ENCODE assay signal across 1 cellular context in genomic region chr19:36120092-36120983, GRCh38.
TF ChIP-seq lines count a peak whose summit lies in the region.

No MANE protein-coding gene starts in this region.

TF ChIP-seq in GM23338, 12 proteins besides CTCF, POLR2A, EP300 and RAD21:
- TF ChIP-seq, protein P1, sequence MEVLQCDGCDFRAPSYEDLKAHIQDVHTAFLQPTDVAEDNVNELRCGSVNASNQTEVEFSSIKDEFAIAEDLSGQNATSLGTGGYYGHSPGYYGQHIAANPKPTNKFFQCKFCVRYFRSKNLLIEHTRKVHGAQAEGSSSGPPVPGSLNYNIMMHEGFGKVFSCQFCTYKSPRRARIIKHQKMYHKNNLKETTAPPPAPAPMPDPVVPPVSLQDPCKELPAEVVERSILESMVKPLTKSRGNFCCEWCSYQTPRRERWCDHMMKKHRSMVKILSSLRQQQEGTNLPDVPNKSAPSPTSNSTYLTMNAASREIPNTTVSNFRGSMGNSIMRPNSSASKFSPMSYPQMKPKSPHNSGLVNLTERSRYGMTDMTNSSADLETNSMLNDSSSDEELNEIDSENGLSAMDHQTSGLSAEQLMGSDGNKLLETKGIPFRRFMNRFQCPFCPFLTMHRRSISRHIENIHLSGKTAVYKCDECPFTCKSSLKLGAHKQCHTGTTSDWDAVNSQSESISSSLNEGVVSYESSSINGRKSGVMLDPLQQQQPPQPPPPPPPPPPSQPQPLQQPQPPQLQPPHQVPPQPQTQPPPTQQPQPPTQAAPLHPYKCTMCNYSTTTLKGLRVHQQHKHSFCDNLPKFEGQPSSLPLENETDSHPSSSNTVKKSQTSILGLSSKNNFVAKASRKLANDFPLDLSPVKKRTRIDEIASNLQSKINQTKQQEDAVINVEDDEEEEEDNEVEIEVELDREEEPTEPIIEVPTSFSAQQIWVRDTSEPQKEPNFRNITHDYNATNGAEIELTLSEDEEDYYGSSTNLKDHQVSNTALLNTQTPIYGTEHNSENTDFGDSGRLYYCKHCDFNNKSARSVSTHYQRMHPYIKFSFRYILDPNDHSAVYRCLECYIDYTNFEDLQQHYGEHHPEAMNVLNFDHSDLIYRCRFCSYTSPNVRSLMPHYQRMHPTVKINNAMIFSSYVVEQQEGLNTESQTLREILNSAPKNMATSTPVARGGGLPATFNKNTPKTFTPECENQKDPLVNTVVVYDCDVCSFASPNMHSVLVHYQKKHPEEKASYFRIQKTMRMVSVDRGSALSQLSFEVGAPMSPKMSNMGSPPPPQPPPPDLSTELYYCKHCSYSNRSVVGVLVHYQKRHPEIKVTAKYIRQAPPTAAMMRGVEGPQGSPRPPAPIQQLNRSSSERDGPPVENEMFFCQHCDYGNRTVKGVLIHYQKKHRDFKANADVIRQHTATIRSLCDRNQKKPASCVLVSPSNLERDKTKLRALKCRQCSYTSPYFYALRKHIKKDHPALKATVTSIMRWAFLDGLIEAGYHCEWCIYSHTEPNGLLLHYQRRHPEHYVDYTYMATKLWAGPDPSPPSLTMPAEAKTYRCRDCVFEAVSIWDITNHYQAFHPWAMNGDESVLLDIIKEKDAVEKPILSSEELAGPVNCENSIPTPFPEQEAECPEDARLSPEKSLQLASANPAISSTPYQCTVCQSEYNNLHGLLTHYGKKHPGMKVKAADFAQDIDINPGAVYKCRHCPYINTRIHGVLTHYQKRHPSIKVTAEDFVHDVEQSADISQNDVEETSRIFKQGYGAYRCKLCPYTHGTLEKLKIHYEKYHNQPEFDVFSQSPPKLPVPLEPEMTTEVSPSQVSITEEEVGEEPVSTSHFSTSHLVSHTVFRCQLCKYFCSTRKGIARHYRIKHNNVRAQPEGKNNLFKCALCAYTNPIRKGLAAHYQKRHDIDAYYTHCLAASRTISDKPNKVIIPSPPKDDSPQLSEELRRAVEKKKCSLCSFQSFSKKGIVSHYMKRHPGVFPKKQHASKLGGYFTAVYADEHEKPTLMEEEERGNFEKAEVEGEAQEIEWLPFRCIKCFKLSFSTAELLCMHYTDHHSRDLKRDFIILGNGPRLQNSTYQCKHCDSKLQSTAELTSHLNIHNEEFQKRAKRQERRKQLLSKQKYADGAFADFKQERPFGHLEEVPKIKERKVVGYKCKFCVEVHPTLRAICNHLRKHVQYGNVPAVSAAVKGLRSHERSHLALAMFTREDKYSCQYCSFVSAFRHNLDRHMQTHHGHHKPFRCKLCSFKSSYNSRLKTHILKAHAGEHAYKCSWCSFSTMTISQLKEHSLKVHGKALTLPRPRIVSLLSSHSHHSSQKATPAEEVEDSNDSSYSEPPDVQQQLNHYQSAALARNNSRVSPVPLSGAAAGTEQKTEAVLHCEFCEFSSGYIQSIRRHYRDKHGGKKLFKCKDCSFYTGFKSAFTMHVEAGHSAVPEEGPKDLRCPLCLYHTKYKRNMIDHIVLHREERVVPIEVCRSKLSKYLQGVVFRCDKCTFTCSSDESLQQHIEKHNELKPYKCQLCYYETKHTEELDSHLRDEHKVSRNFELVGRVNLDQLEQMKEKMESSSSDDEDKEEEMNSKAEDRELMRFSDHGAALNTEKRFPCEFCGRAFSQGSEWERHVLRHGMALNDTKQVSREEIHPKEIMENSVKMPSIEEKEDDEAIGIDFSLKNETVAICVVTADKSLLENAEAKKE (CRISPR knock-in tag; IDR thresholded peaks at IDR 0.05) = no peak
- TF ChIP-seq JUNB (IDR thresholded peaks at IDR 0.05; ENCODE audit: unreplicated experiment) (no peak), EZH2phosphoT487 (IDR thresholded peaks at IDR 0.05; ENCODE audit: unreplicated experiment) (no peak), ZNF114 (CRISPR knock-in tag; IDR thresholded peaks at IDR 0.05) (no peak), EZH2 (IDR thresholded peaks at IDR 0.05; ENCODE audit: low read depth, unreplicated experiment) (no peak), STAT1 (IDR thresholded peaks at IDR 0.05; ENCODE audit: unreplicated experiment) (no peak), ZNF331 (CRISPR knock-in tag; IDR thresholded peaks at IDR 0.05; ENCODE audit: low read depth) (no peak), POLR2AphosphoS5 (IDR thresholded peaks at IDR 0.05; ENCODE audit: low read depth) (no peak)
- TF ChIP-seq, protein P2, sequence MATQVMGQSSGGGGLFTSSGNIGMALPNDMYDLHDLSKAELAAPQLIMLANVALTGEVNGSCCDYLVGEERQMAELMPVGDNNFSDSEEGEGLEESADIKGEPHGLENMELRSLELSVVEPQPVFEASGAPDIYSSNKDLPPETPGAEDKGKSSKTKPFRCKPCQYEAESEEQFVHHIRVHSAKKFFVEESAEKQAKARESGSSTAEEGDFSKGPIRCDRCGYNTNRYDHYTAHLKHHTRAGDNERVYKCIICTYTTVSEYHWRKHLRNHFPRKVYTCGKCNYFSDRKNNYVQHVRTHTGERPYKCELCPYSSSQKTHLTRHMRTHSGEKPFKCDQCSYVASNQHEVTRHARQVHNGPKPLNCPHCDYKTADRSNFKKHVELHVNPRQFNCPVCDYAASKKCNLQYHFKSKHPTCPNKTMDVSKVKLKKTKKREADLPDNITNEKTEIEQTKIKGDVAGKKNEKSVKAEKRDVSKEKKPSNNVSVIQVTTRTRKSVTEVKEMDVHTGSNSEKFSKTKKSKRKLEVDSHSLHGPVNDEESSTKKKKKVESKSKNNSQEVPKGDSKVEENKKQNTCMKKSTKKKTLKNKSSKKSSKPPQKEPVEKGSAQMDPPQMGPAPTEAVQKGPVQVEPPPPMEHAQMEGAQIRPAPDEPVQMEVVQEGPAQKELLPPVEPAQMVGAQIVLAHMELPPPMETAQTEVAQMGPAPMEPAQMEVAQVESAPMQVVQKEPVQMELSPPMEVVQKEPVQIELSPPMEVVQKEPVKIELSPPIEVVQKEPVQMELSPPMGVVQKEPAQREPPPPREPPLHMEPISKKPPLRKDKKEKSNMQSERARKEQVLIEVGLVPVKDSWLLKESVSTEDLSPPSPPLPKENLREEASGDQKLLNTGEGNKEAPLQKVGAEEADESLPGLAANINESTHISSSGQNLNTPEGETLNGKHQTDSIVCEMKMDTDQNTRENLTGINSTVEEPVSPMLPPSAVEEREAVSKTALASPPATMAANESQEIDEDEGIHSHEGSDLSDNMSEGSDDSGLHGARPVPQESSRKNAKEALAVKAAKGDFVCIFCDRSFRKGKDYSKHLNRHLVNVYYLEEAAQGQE (IDR thresholded peaks at IDR 0.05; ENCODE audit: unreplicated experiment) = no peak
